ENCODE assay signal across 1 cellular context in genomic region chr17:75308732-75309629, GRCh38.
TF ChIP-seq lines count a peak whose summit lies in the region.

No MANE protein-coding gene starts in this region.

TF ChIP-seq in IMR-90, 13 proteins besides CTCF, POLR2A, EP300 and RAD21 (continued from another document):
- TF ChIP-seq, protein P1, sequence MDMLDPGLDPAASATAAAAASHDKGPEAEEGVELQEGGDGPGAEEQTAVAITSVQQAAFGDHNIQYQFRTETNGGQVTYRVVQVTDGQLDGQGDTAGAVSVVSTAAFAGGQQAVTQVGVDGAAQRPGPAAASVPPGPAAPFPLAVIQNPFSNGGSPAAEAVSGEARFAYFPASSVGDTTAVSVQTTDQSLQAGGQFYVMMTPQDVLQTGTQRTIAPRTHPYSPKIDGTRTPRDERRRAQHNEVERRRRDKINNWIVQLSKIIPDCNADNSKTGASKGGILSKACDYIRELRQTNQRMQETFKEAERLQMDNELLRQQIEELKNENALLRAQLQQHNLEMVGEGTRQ (IDR thresholded peaks at IDR 0.05; ENCODE audit: low read depth, low read length), result no peak
- no peak for TF ChIP-seq FOS (IDR thresholded peaks at IDR 0.05; ENCODE audit: low read depth, low read length)
- TF ChIP-seq RFX5 (IDR thresholded peaks at IDR 0.05; ENCODE audit: low read depth, low read length), result no peak
- TF ChIP-seq, protein P2, sequence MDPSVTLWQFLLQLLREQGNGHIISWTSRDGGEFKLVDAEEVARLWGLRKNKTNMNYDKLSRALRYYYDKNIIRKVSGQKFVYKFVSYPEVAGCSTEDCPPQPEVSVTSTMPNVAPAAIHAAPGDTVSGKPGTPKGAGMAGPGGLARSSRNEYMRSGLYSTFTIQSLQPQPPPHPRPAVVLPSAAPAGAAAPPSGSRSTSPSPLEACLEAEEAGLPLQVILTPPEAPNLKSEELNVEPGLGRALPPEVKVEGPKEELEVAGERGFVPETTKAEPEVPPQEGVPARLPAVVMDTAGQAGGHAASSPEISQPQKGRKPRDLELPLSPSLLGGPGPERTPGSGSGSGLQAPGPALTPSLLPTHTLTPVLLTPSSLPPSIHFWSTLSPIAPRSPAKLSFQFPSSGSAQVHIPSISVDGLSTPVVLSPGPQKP (IDR thresholded peaks at IDR 0.05; ENCODE audit: borderline replicate concordance, low read depth, low read length), result no peak
- no peak for TF ChIP-seq NFE2L2 (IDR thresholded peaks at IDR 0.05; ENCODE audit: low read depth, low read length)
- no peak for TF ChIP-seq MAZ (IDR thresholded peaks at IDR 0.05; ENCODE audit: borderline replicate concordance, low read depth, low read length)
